ENCODE assay signal across 8 cellular contexts in genomic region chr11:1693327-1694063, GRCh38. TPM values are rescaled to one million over a fixed set of nuclear protein-coding genes. Genes with fewer than 3 reads are reported as not detected.
A peak's percentile ranks its signal among the peaks of the same experiment; 100 is the strongest.
DNase-seq lines count a peak whose midpoint lies in the region; ATAC-seq and TF ChIP-seq lines count a peak whose summit lies in the region.

No MANE protein-coding gene starts in this region.

- H3K27ac ChIP-seq in BLaER1 = 0 out of 2 replicates have a peak overlapping the region, but pooled peaks have one; percentile 9

- H3K9ac ChIP-seq in BLaER1 = peak overlapping the region; percentile 41

- peaks cover 12% of the 10 kb centered on the region for H3K27me3 Mint-ChIP-seq in mesothelial cell of epicardium (ENCODE audit: low read depth)

- no peaks in the 10 kb centered on the region for H3K36me3 Mint-ChIP-seq in mesothelial cell of epicardium

- no peaks in the 10 kb centered on the region for H3K36me3 ChIP-seq in BLaER1

- peak overlapping the region; percentile 57 for H3K4me3 ChIP-seq in BLaER1
- peak overlapping the region; percentile 31 for H3K4me3 ChIP-seq in HFF-Myc (replicated peaks; ENCODE audit: low read depth, low read length)
- H3K4me3 ChIP-seq in epithelial cell of esophagus (ENCODE audit: low read length) = peak overlapping the region; percentile 48

- TF ChIP-seq CTCF in HFF-Myc (IDR thresholded peaks at IDR 0.05; ENCODE audit: low read depth, low read length, missing control alignments) (peak; percentile 97), epithelial cell of esophagus (IDR thresholded peaks at IDR 0.05; ENCODE audit: insufficient read depth, low read depth, low read length, missing control alignments) (peak; percentile 82), mesothelial cell of epicardium (IDR thresholded peaks at IDR 0.05; ENCODE audit: unreplicated experiment) (peak; percentile 86)

- H3K27me3 ChIP-seq in BLaER1 = peaks cover 39% of the 10 kb centered on the region

- H4K20me1 ChIP-seq in BLaER1 = no peaks in the 10 kb centered on the region

- H3K27ac Mint-ChIP-seq in mesothelial cell of epicardium = peak overlapping the region; percentile 93

- peak overlapping the region; percentile 89 for H3K4me2 ChIP-seq in BLaER1

- H3K4me3 Mint-ChIP-seq in mesothelial cell of epicardium = peak overlapping the region; percentile 70

- DNase-seq in HFF-Myc (ENCODE audit: extremely low read depth, low read depth) = peak; percentile 9
- peak; percentile 26 to 47 for DNase-seq in NOMO-1 (lab: John Stamatoyannopoulos, UW; ENCODE audit: unreplicated experiment in 2 of 2)
- DNase-seq in activated T-cell treated with anti-CD3 and anti-CD28 coated beads for 4 hours = peak; percentile 68
- peak; percentile 68 for DNase-seq in epithelial cell of esophagus (ENCODE audit: low read depth)
- peak; percentile 81 to 95 for DNase-seq in mesothelial cell of epicardium (ENCODE audit: low spot score in 2 of 2, unreplicated experiment in 2 of 2)
- peak; percentile 61 for DNase-seq in stimulated activated CD8-positive, alpha-beta memory T cell treated with anti-CD3 and anti-CD28 coated beads, Interleukin-15, amount 100 ng/mL, for 1 hour (ENCODE audit: low read depth)

- no peaks in the 10 kb centered on the region for H3K9me3 Mint-ChIP-seq in mesothelial cell of epicardium

- H3K4me1 Mint-ChIP-seq in mesothelial cell of epicardium = peaks cover 26% of the 10 kb centered on the region

- H3K9me3 ChIP-seq in BLaER1 = no peaks in the 10 kb centered on the region

- no peak for ATAC-seq in HG03159 (IDR thresholded peaks at IDR 0.05; ENCODE audit: unreplicated experiment)

- peaks cover 44% of the 10 kb centered on the region for H3K4me1 ChIP-seq in BLaER1

RNA-seq across cellular contexts. Expression of gene KRTAP5-6, which starts 3.5 kb away (rescaled TPM):
- not detected in 3 replicates for total RNA-seq in mesothelial cell of epicardium

RNA-seq across cellular contexts. Expression of gene IFITM10, which starts 56.9 kb away (rescaled TPM):
- total RNA-seq in mesothelial cell of epicardium = 2.2 to 2.8 TPM (median 2.7 TPM) in 3 replicates

Comparison
In these comparisons a context has a peak if more than half of its experiments do, and no peak if none do; other contexts are left out.
1. DNase-seq: peak in every context shown above with its lines; median percentile 88 in mesothelial cell of epicardium; 68 in activated T-cell treated with anti-CD3 and anti-CD28 coated beads for 4 hours; 68 in epithelial cell of esophagus; 61 in stimulated activated CD8-positive, alpha-beta memory T cell treated with anti-CD3 and anti-CD28 coated beads, Interleukin-15, amount 100 ng/mL, for 1 hour; 36 in NOMO-1; 9 in HFF-Myc.